18 cellular contexts compared by ENCODE assay signal in genomic region chr12:49334226-49334625, GRCh38. TPM values are rescaled to one million over a fixed set of nuclear protein-coding genes. Genes with fewer than 3 reads are reported as not detected.
DNase-seq lines count a peak whose midpoint lies in the region; ATAC-seq and TF ChIP-seq lines count a peak whose summit lies in the region.
"Had no signal": no experiment of that assay in that cellular context is flagged by ENCODE, and none has a peak within 500 bp of the region (broad histone marks: within the 10 kb centered on the region; RNA-seq: fewer than 3 reads in every experiment).

No MANE protein-coding gene starts in this region.

- DNase-seq in GM23338 (ENCODE audit: low spot score) (no peak), glutamatergic neuron (no peak), posterior vena cava (ENCODE audit: low spot score) (peak; percentile 58), upper lobe of right lung (peak; percentile 50)
- DNase-seq: 8988T; AML-193; Caco-2; CD8-positive, alpha-beta memory T cell; DMS53; GF-D8; GM23248; H9; KBM-7 had no signal

- peaks cover 48% of the 10 kb centered on the region for H3K4me1 Mint-ChIP-seq in GM23338
- H3K4me1 Mint-ChIP-seq in glutamatergic neuron (ENCODE audit: low read depth, unreplicated experiment) = peaks cover 19% of the 10 kb centered on the region

- no peak overlapping the region for H3K27ac ChIP-seq in GM23338 (ENCODE audit: low read depth)
- H3K27ac ChIP-seq in upper lobe of right lung = no peak overlapping the region
- H3K27ac ChIP-seq: BLaER1, GM23248, HL-60 had no signal

- H3K36me3 ChIP-seq in GM23338 (ENCODE audit: insufficient read depth) (no peaks in the 10 kb centered on the region), upper lobe of right lung (no peaks in the 10 kb centered on the region)

- H3K9me3 Mint-ChIP-seq in GM23338 (peaks cover 5% of the 10 kb centered on the region; the same call in 2 of the 3 replicates), glutamatergic neuron (ENCODE audit: unreplicated experiment) (peaks cover 11% of the 10 kb centered on the region)
- H3K9me3 Mint-ChIP-seq: CD8-positive, alpha-beta memory T cell had no signal

- H3K4me2 ChIP-seq in GM23338 = no peak overlapping the region
- H3K4me2 ChIP-seq: BLaER1 had no signal

- H3K27me3 Mint-ChIP-seq in GM23338 (ENCODE audit: insufficient read depth, low read depth, poor library complexity) (peaks cover 84% of the 10 kb centered on the region), glutamatergic neuron (ENCODE audit: unreplicated experiment) (peaks cover 37% of the 10 kb centered on the region)

- no peak overlapping the region for H3K27ac Mint-ChIP-seq in GM23338
- no peak overlapping the region for H3K27ac Mint-ChIP-seq in glutamatergic neuron (ENCODE audit: unreplicated experiment)
- H3K27ac Mint-ChIP-seq: H9 had no signal

- no peak overlapping the region for H3K4me3 ChIP-seq in GM23338
- no peak overlapping the region for H3K4me3 ChIP-seq in upper lobe of right lung
- H3K4me3 ChIP-seq: BLaER1, GM23248 had no signal

- intact Hi-C loops in posterior vena cava (cut with DNase I) = loop anchor here in 1 of 2 donors (10.0 kb wide), 1 partner anchor 181 kb away; no protein-coding TSS in a partner anchor
- intact Hi-C loops in upper lobe of right lung (cut with DNase I) = no loop called here

- H3K9me2 ChIP-seq in GM23338 (ENCODE audit: insufficient read depth) = no peaks in the 10 kb centered on the region

- peaks cover 31% of the 10 kb centered on the region for H3F3A ChIP-seq in GM23338 (replicated peaks; ENCODE audit: low read depth)

- H3K9me3 ChIP-seq in upper lobe of right lung = no peaks in the 10 kb centered on the region
- H3K9me3 ChIP-seq: BLaER1, Caco-2 had no signal

- H3K27me3 ChIP-seq in GM23338 (ENCODE audit: insufficient read depth) (peaks cover 83% of the 10 kb centered on the region), upper lobe of right lung (peaks cover 57% of the 10 kb centered on the region)

- ATAC-seq in GM23338 (no peak), upper lobe of right lung (no peak), HG02884 (IDR thresholded peaks at IDR 0.05; ENCODE audit: unreplicated experiment) (no peak), HG03135 (IDR thresholded peaks at IDR 0.05; ENCODE audit: unreplicated experiment) (no peak), GM18511 (IDR thresholded peaks at IDR 0.05; ENCODE audit: unreplicated experiment) (no peak)

- H2AFZ ChIP-seq in GM23338 = no peak overlapping the region
- H2AFZ ChIP-seq: GM23248 had no signal

- peaks cover 14% of the 10 kb centered on the region for H4K20me1 ChIP-seq in GM23338 (replicated peaks; ENCODE audit: insufficient read depth)

- 0 out of 3 replicates have a peak overlapping the region, but pooled peaks have one; percentile 2 for H3K4me3 Mint-ChIP-seq in GM23338
- peak overlapping the region; percentile 2 for H3K4me3 Mint-ChIP-seq in glutamatergic neuron (ENCODE audit: unreplicated experiment)
- H3K4me3 Mint-ChIP-seq: CD8-positive, alpha-beta memory T cell; H9 had no signal

- no peaks in the 10 kb centered on the region for H3K79me2 ChIP-seq in GM23338 (replicated peaks; ENCODE audit: insufficient read depth)

- H3K4me1 ChIP-seq in GM23338 (ENCODE audit: insufficient read depth) (peaks cover 27% of the 10 kb centered on the region), upper lobe of right lung (peaks cover 17% of the 10 kb centered on the region)

- peaks cover 18% of the 10 kb centered on the region for H3K36me3 Mint-ChIP-seq in GM23338 (ENCODE audit: low read depth)
- no peaks in the 10 kb centered on the region for H3K36me3 Mint-ChIP-seq in glutamatergic neuron (ENCODE audit: unreplicated experiment)
- H3K36me3 Mint-ChIP-seq: CD8-positive, alpha-beta memory T cell had no signal

- TF ChIP-seq CTCF in GM23338 (conservative IDR thresholded peaks at IDR 0.05; ENCODE audit: low read depth in 2 of 2) (no peak), glutamatergic neuron (IDR thresholded peaks at IDR 0.05; ENCODE audit: partially characterized antibody, unreplicated experiment) (no peak), upper lobe of right lung (IDR thresholded peaks at IDR 0.05) (no peak)

TF ChIP-seq in GM23338, 12 proteins besides CTCF, POLR2A, EP300 and RAD21:
- TF ChIP-seq ZNF462 (CRISPR knock-in tag; IDR thresholded peaks at IDR 0.05) = no peak
- TF ChIP-seq EZH2 (IDR thresholded peaks at IDR 0.05; ENCODE audit: low read depth, unreplicated experiment) = peak; percentile 0

RNA-seq across cellular contexts. Expression of gene C1QL4, which starts 2.8 kb away (rescaled TPM):
- total RNA-seq in GM23338 (2014; rRNA removed; shearing (Covaris generic)) = 0.12 TPM in 1 of 2 replicates, not detected in the other
- polyA plus RNA-seq in GM23338 (2016; fragmentation: Nextera tagmentation; extraction: Ambion mirVana) = not detected in 2 replicates
- 4.8 TPM for total RNA-seq in glutamatergic neuron (ENCODE audit: unreplicated experiment)
- total RNA-seq in posterior vena cava = not detected
- total RNA-seq in upper lobe of right lung = not detected
- total RNA-seq: CD8-positive, alpha-beta memory T cell; GM23248 had no signal
- polyA plus RNA-seq: CD8-positive, alpha-beta memory T cell; GM23248 had no signal

RNA-seq across cellular contexts. Expression of gene TROAP, which starts 11.2 kb away (rescaled TPM):
- 27.6 and 46.4 TPM in 2 replicates for total RNA-seq in GM23338 (2014; rRNA removed; shearing (Covaris generic))
- 44.7 and 47.5 TPM in 2 replicates for polyA plus RNA-seq in GM23338 (2016; fragmentation: Nextera tagmentation; extraction: Ambion mirVana)
- total RNA-seq in glutamatergic neuron (ENCODE audit: unreplicated experiment) (11.7 TPM), posterior vena cava (under 1 TPM; 0.10 to 0.60 TPM), upper lobe of right lung (0.96 TPM)

RNA-seq across cellular contexts. Expression of gene DNAJC22, which starts 12.5 kb away (rescaled TPM):
- total RNA-seq in GM23338 (2014; rRNA removed; shearing (Covaris generic)) = 0.10 TPM in 1 of 2 replicates, not detected in the other
- polyA plus RNA-seq in GM23338 (2016; fragmentation: Nextera tagmentation; extraction: Ambion mirVana) = not detected in 2 replicates
- total RNA-seq in glutamatergic neuron (ENCODE audit: unreplicated experiment) (4.5 TPM), posterior vena cava (under 1 TPM in 1 of 2 donors, not detected in 1; 0.05 TPM), upper lobe of right lung (0.67 TPM)
- total RNA-seq: CD8-positive, alpha-beta memory T cell had no signal
- polyA plus RNA-seq: CD8-positive, alpha-beta memory T cell had no signal

RNA-seq across cellular contexts. Expression of gene SPATS2, which starts 33.0 kb away (rescaled TPM):
- total RNA-seq in GM23338 (2014; rRNA removed; shearing (Covaris generic)) = 20.6 and 28.1 TPM in 2 replicates
- polyA plus RNA-seq in GM23338 (2016; fragmentation: Nextera tagmentation; extraction: Ambion mirVana) = 54.0 and 61.0 TPM in 2 replicates
- total RNA-seq in glutamatergic neuron (ENCODE audit: unreplicated experiment) (43.9 TPM), posterior vena cava (10 to 100 TPM; 12.1 to 14.8 TPM), upper lobe of right lung (12.6 TPM)

RNA-seq across cellular contexts. Expression of gene PRPH, which starts 39.3 kb away (rescaled TPM):
- total RNA-seq in GM23338 (2014; rRNA removed; shearing (Covaris generic)) = 0.24 and 0.62 TPM in 2 replicates
- polyA plus RNA-seq in GM23338 (2016; fragmentation: Nextera tagmentation; extraction: Ambion mirVana) = 0.36 and 0.43 TPM in 2 replicates
- total RNA-seq in glutamatergic neuron (ENCODE audit: unreplicated experiment) (2,189 TPM), posterior vena cava (under 1 TPM; 0.32 to 0.67 TPM), upper lobe of right lung (not detected)
- total RNA-seq: CD8-positive, alpha-beta memory T cell; GM23248 had no signal
- polyA plus RNA-seq: CD8-positive, alpha-beta memory T cell; GM23248 had no signal

Comparison
In these comparisons a context has a peak if more than half of its experiments do, and no peak if none do; other contexts are left out.
1. DNase-seq: peak in posterior vena cava (single experiment) and upper lobe of right lung (single experiment); none in GM23338 (single experiment) and glutamatergic neuron (single experiment).